15 cellular contexts compared by ENCODE assay signal in the genomic region with DNA sequence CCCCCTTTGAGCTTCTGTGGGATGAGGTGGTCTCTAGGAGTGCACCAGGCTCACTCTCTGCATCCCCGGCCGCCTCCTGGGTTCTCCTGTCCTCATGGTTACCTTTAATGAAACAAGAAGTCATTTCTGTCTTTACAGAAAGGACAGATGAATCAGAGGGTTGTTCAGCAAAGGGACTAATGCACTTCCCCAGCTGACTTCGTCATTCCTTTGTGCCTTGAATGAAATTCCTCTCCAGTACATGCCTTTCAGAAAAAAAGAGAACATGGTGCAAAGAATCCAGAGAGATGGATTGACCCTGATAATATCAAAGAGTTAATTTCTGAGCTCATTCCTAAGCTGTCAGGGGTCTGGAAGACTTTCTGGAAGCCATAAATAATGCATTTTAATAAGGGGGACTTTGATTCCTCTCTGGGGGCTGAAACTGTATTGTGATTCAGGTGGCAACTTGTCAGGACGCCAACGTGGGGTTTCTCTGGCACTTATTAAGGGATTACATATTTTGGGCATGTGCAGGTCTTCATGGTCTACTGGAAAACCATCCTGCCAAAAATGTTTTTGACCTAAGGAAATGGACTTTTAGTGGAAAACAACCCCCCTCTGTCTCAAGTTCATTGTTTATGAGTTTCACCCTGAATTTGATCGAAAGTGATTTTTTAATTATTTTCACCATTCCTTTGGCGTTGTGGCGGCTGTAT.
DNase-seq lines count a peak whose midpoint lies in the region; ATAC-seq and TF ChIP-seq lines count a peak whose summit lies in the region.
"Had no signal": no experiment of that assay in that cellular context is flagged by ENCODE, and none has a peak within 500 bp of the region (broad histone marks: within the 10 kb centered on the region; RNA-seq: fewer than 3 reads in every experiment).

No MANE protein-coding gene starts in this region.

- intact Hi-C loops in left ventricle myocardium superior (cut with micrococcal nuclease) (no loop called here), heart right ventricle (cut with DNase I) (no loop called here)

- no peak for TF ChIP-seq CTCF in heart right ventricle (IDR thresholded peaks at IDR 0.05)

- WGBS in heart right ventricle, 2 donors = 63 to 68% methylated on average over 8 of the region's 8 CpGs
- WGBS in mesodermal cell (ENCODE audit: insufficient coverage in 2 of 2), 2 experiments = 86 to 89% methylated on average over 5 to 6 of the region's 8 CpGs

- H3K27me3 ChIP-seq in heart right ventricle = peaks cover 0 to 75% (median 68%) of the 10 kb centered on the region in 7 donors
- H3K27me3 ChIP-seq: BE2C had no signal

- H3K36me3 ChIP-seq in heart right ventricle (no peaks in the 10 kb centered on the region), mesodermal cell (ENCODE audit: control insufficient read depth, insufficient read depth, low read length) (no peaks in the 10 kb centered on the region)
- H3K36me3 ChIP-seq: BE2C, HAP-1 had no signal

- H3K27ac ChIP-seq in heart right ventricle = no peak overlapping the region
- H3K27ac ChIP-seq in mesodermal cell (ENCODE audit: low read depth, low read length, severe bottlenecking) = peak overlapping the region; percentile 41
- H3K27ac ChIP-seq: C4-2B, HL-60 had no signal

- H3K4me3 ChIP-seq in heart right ventricle (no peak overlapping the region), mesodermal cell (ENCODE audit: extremely low read depth, insufficient read depth, low read length, poor library complexity, severe bottlenecking) (no peak overlapping the region)
- H3K4me3 ChIP-seq: HAP-1 had no signal

- H3K4me1 ChIP-seq in heart right ventricle (no peaks in the 10 kb centered on the region), mesodermal cell (ENCODE audit: control insufficient read depth, insufficient read depth, low read length, poor library complexity, severe bottlenecking) (peaks cover 3% of the 10 kb centered on the region)
- H3K4me1 ChIP-seq: BE2C had no signal

- DNase-seq in left ventricle myocardium superior (peak; percentile 20), heart right ventricle (no peak), astrocyte of the hippocampus (ENCODE audit: low read depth, low spot score) (peak; percentile 69), HCEC 1CT (no peak), NCI-H1105 treated with DMSO at 0.1 percent for 48 hours (lab: John Stamatoyannopoulos, UW) (no peak), NCI-H82 (lab: John Stamatoyannopoulos, UW) (no peak)
- DNase-seq: 8988T; BE2C; CD4-positive, alpha-beta memory T cell; DMS79; EL had no signal

- H3K9me3 ChIP-seq in heart right ventricle = no peaks in the 10 kb centered on the region
- H3K9me3 ChIP-seq in mesodermal cell (ENCODE audit: control insufficient read depth, low read length) = no peaks in the 10 kb centered on the region
- H3K9me3 ChIP-seq: BE2C, HAP-1 had no signal

- no peak for ATAC-seq in left ventricle myocardium superior
- no peak for ATAC-seq in heart right ventricle

Comparison
In these comparisons a context has a peak if more than half of its experiments do, and no peak if none do; other contexts are left out.
1. DNase-seq: peak in left ventricle myocardium superior (single experiment) and astrocyte of the hippocampus (single experiment); none in heart right ventricle (0 of 2), HCEC 1CT (single experiment), NCI-H1105 treated with DMSO at 0.1 percent for 48 hours (single experiment) and NCI-H82 (single experiment).